1 cellular context compared by ENCODE assay signal in the genomic region with DNA sequence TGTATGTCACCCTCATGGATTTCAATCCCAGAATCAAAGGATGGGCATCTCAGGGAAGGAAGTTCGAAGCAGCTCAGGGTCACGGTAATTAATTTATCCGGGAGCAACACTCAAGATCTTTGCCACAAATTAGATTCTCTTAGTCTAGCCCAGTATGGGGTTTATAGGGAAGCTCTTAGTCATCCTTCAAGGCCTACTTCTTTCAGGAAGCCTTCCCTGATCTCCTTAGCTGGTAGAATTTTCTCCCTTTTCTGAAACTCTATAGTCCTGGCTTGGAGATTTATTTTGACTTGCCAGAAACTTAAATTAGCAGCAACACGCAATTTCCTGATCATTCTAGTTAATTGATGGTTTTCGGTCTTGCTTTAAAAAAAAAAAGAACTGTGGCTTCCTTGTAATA.
TF ChIP-seq lines count a peak whose summit lies in the region.

No MANE protein-coding gene starts in this region.

TF ChIP-seq in SK-N-SH, 30 proteins besides CTCF, POLR2A, EP300 and RAD21 (continued from another document):
- TF ChIP-seq MEF2A (IDR thresholded peaks at IDR 0.05; ENCODE audit: borderline replicate concordance, low read depth) (no peak), YY1 (IDR thresholded peaks at IDR 0.05; ENCODE audit: low read depth) (no peak), FOXM1 (IDR thresholded peaks at IDR 0.05; ENCODE audit: low read depth) (no peak), RFX5 (IDR thresholded peaks at IDR 0.05; ENCODE audit: low read length) (no peak), POLR2AphosphoS5 (IDR thresholded peaks at IDR 0.05; ENCODE audit: low read depth, low read length) (no peak), PBX3 (IDR thresholded peaks at IDR 0.05) (no peak), GATA2 (CRISPR knock-in tag; IDR thresholded peaks at IDR 0.05) (no peak), NRF1 (IDR thresholded peaks at IDR 0.05; ENCODE audit: low read depth, low read length) (no peak), ZBTB33 (IDR thresholded peaks at IDR 0.05; ENCODE audit: borderline replicate concordance, low read depth) (no peak)
- TF ChIP-seq, protein P1, sequence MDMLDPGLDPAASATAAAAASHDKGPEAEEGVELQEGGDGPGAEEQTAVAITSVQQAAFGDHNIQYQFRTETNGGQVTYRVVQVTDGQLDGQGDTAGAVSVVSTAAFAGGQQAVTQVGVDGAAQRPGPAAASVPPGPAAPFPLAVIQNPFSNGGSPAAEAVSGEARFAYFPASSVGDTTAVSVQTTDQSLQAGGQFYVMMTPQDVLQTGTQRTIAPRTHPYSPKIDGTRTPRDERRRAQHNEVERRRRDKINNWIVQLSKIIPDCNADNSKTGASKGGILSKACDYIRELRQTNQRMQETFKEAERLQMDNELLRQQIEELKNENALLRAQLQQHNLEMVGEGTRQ (IDR thresholded peaks at IDR 0.05; ENCODE audit: borderline replicate concordance, low read depth, low read length): no peak
- TF ChIP-seq, protein P2, sequence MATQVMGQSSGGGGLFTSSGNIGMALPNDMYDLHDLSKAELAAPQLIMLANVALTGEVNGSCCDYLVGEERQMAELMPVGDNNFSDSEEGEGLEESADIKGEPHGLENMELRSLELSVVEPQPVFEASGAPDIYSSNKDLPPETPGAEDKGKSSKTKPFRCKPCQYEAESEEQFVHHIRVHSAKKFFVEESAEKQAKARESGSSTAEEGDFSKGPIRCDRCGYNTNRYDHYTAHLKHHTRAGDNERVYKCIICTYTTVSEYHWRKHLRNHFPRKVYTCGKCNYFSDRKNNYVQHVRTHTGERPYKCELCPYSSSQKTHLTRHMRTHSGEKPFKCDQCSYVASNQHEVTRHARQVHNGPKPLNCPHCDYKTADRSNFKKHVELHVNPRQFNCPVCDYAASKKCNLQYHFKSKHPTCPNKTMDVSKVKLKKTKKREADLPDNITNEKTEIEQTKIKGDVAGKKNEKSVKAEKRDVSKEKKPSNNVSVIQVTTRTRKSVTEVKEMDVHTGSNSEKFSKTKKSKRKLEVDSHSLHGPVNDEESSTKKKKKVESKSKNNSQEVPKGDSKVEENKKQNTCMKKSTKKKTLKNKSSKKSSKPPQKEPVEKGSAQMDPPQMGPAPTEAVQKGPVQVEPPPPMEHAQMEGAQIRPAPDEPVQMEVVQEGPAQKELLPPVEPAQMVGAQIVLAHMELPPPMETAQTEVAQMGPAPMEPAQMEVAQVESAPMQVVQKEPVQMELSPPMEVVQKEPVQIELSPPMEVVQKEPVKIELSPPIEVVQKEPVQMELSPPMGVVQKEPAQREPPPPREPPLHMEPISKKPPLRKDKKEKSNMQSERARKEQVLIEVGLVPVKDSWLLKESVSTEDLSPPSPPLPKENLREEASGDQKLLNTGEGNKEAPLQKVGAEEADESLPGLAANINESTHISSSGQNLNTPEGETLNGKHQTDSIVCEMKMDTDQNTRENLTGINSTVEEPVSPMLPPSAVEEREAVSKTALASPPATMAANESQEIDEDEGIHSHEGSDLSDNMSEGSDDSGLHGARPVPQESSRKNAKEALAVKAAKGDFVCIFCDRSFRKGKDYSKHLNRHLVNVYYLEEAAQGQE (IDR thresholded peaks at IDR 0.05; ENCODE audit: low read depth, low read length): no peak
- TF ChIP-seq, protein P3, sequence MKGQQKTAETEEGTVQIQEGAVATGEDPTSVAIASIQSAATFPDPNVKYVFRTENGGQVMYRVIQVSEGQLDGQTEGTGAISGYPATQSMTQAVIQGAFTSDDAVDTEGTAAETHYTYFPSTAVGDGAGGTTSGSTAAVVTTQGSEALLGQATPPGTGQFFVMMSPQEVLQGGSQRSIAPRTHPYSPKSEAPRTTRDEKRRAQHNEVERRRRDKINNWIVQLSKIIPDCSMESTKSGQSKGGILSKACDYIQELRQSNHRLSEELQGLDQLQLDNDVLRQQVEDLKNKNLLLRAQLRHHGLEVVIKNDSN (IDR thresholded peaks at IDR 0.05; ENCODE audit: borderline replicate concordance, low read depth): no peak
